20 cellular contexts compared by ENCODE assay signal in the genomic region with DNA sequence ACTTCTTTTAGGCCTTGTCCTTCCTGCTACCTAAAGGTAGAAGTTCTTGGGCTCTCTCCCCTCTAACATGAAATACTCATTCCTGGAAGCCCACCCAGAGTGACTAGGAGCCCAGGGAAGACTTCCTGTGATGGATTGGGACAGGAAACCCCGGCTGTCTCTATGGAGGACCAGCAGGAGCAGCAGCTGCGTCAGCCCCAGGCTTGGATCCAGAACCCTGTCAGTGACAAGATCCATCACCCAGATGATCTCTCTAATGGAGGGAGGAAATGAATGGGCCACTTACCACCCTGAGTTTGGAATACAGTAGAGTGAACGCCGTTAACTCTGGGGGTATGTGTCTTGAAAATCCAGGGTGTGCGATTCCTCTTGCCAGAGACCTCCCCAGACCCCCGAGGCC.
"Had no signal": no experiment of that assay in that cellular context is flagged by ENCODE, and none has a peak within 500 bp of the region (broad histone marks: within the 10 kb centered on the region; RNA-seq: fewer than 3 reads in every experiment).

No MANE protein-coding gene starts in this region.

- H3K27me3 ChIP-seq: upper lobe of left lung had no signal

- H3K36me3 ChIP-seq: stomach, thoracic aorta, upper lobe of left lung had no signal

- DNase-seq: activated CD4-positive, alpha-beta T cell treated with anti-CD3 and anti-CD28 coated beads, Interleukin-2, amount 10 ng/mL, durations not matched to agents 24 days and 14 days; activated CD8-positive, alpha-beta T cell treated with anti-CD3 and anti-CD28 coated beads for 36 hours; activated naive CD4-positive, alpha-beta T cell; activated naive CD8-positive, alpha-beta T cell treated with anti-CD3 and anti-CD28 coated beads, Interleukin-2, amount 10 ng/mL, durations not matched to agents 7 days and 5 days; activated T-cell treated with anti-CD3 and anti-CD28 coated beads, Interleukin-2, amount 50 U/mL, for 1 hour; central memory CD4-positive, alpha-beta T cell; foreskin keratinocyte; right cardiac atrium; small intestine; stimulated activated CD4-positive, alpha-beta T cell treated with anti-CD3 and anti-CD28 coated beads, Interleukin-15, amount 100 ng/mL, for 24 hours; stimulated activated CD4-positive, alpha-beta T cell treated with anti-CD3 and anti-CD28 coated beads, Interleukin-2, amount 100 ng/mL, for 48 hours; stomach; T1000; upper lobe of left lung had no signal

- H3K4me1 Mint-ChIP-seq: activated CD4-positive, alpha-beta T cell treated with anti-CD3 and anti-CD28 coated beads, Interleukin-2, amount 10 ng/mL, durations not matched to agents 24 days and 14 days; activated naive CD8-positive, alpha-beta T cell treated with anti-CD3 and anti-CD28 coated beads, Interleukin-2, amount 10 ng/mL, durations not matched to agents 7 days and 5 days; activated T-helper 17 cell treated with anti-CD3 and anti-CD28 coated beads, Interleukin-2, amount 50 U/mL, for 72 hours; mesothelial cell of epicardium had no signal

- H3K9me3 ChIP-seq: stomach, thoracic aorta, upper lobe of left lung had no signal

- H3K9me3 Mint-ChIP-seq: activated CD4-positive, alpha-beta T cell treated with anti-CD3 and anti-CD28 coated beads, Interleukin-2, amount 10 ng/mL, durations not matched to agents 24 days and 14 days; activated CD8-positive, alpha-beta T cell treated with anti-CD3 and anti-CD28 coated beads for 36 hours; activated naive CD8-positive, alpha-beta T cell treated with anti-CD3 and anti-CD28 coated beads, Interleukin-2, amount 10 ng/mL, durations not matched to agents 7 days and 5 days; activated T-helper 17 cell treated with anti-CD3 and anti-CD28 coated beads, Interleukin-2, amount 50 U/mL, for 72 hours; mesothelial cell of epicardium; nephron had no signal

- H3K27ac ChIP-seq: coronary artery, foreskin keratinocyte, stomach, thoracic aorta, upper lobe of left lung had no signal

- H3K36me3 Mint-ChIP-seq: activated naive CD8-positive, alpha-beta T cell treated with anti-CD3 and anti-CD28 coated beads, Interleukin-2, amount 10 ng/mL, durations not matched to agents 7 days and 5 days; brain; mesothelial cell of epicardium had no signal

- H3K4me1 ChIP-seq: foreskin keratinocyte, upper lobe of left lung had no signal

- ATAC-seq: activated CD8-positive, alpha-beta T cell treated with anti-CD3 and anti-CD28 coated beads for 36 hours; activated T-helper 17 cell treated with anti-CD3 and anti-CD28 coated beads, Interleukin-2, amount 50 U/mL, for 72 hours; foreskin keratinocyte; right cardiac atrium had no signal

- H3K4me3 Mint-ChIP-seq: activated CD4-positive, alpha-beta T cell treated with anti-CD3 and anti-CD28 coated beads, Interleukin-2, amount 10 ng/mL, durations not matched to agents 24 days and 14 days; activated CD8-positive, alpha-beta T cell treated with anti-CD3 and anti-CD28 coated beads for 36 hours; activated naive CD8-positive, alpha-beta T cell treated with anti-CD3 and anti-CD28 coated beads, Interleukin-2, amount 10 ng/mL, durations not matched to agents 7 days and 5 days; activated T-helper 17 cell treated with anti-CD3 and anti-CD28 coated beads, Interleukin-2, amount 50 U/mL, for 72 hours; brain; mesothelial cell of epicardium; nephron had no signal

- H3K27ac Mint-ChIP-seq: activated CD4-positive, alpha-beta T cell treated with anti-CD3 and anti-CD28 coated beads, Interleukin-2, amount 10 ng/mL, durations not matched to agents 24 days and 14 days; activated CD8-positive, alpha-beta T cell treated with anti-CD3 and anti-CD28 coated beads for 36 hours; activated naive CD8-positive, alpha-beta T cell treated with anti-CD3 and anti-CD28 coated beads, Interleukin-2, amount 10 ng/mL, durations not matched to agents 7 days and 5 days; activated T-helper 17 cell treated with anti-CD3 and anti-CD28 coated beads, Interleukin-2, amount 50 U/mL, for 72 hours; mesothelial cell of epicardium had no signal

- H3K4me3 ChIP-seq: coronary artery, stomach, thoracic aorta, upper lobe of left lung had no signal
